7 cellular contexts compared by ENCODE assay signal in the genomic region with DNA sequence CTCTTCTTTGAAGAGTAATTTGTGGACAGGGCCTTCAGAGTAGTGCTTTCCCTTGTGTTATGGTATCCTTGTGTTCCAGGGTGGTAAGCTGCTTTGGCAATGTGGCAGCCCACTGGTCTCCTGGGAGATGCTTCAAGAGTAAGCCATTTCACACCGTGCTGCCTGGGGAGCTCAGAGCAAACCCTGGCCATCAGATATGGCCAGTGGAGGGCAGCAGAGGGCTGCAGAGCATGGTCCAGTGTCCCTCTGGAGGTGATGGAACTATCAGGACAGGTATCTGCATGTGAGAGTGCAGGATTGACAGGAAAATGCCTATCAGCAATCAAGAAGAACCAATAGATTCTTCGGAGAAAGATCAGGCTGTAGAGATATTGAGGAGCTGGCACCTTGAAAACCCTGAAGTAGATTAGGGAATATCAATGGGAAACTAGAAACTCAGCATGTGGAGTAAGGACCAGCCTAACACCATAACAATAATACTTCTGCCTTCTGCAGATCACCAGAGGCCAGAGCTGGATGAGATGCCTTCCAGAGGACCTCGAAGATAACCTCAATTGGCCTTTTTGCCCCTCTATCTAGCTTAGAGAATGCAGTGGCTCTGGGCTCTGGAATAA.
DNase-seq lines count a peak whose midpoint lies in the region; ATAC-seq and TF ChIP-seq lines count a peak whose summit lies in the region.

No MANE protein-coding gene starts in this region.

- intact Hi-C loops in MCF 10A (cut with micrococcal nuclease): loop anchor here (1.0 to 5.0 kb wide), 5 partner anchors 116 to 517 kb away; a partner anchor contains a TSS
- intact Hi-C loops in right lobe of liver (cut with DNase I): loop anchor here in 1 of 2 donors (5.0 kb wide), 1 partner anchor 118 kb away; no protein-coding TSS in a partner anchor

- H3K4me3 ChIP-seq in right lobe of liver: no peak overlapping the region

- H3K36me3 Mint-ChIP-seq in MCF 10A (ENCODE audit: insufficient read depth, unreplicated experiment): no peaks in the 10 kb centered on the region

- CTCF ChIA-PET in MCF 10A (lab: Yijun Ruan, JAX): interaction anchor here (0.6 to 6.4 kb wide), 59 partner anchors 8 to 1935 kb away, joined by 3 to 82 read pairs (median 4); no protein-coding TSS in a partner anchor

- H3K36me3 ChIP-seq in right lobe of liver: no peaks in the 10 kb centered on the region

- ATAC-seq in GM19395 (IDR thresholded peaks at IDR 0.05; ENCODE audit: unreplicated experiment) (peak; percentile 67), HG03354 (IDR thresholded peaks at IDR 0.05; ENCODE audit: poor library complexity, severe bottlenecking, unreplicated experiment) (peak; percentile 85), right lobe of liver (peak; percentile 100)

- no peak overlapping the region for H3K27ac ChIP-seq in right lobe of liver

- no peaks in the 10 kb centered on the region for H3K4me1 Mint-ChIP-seq in MCF 10A (ENCODE audit: insufficient read depth, unreplicated experiment)

- H3K9me3 ChIP-seq in right lobe of liver: no peaks in the 10 kb centered on the region

- no peaks in the 10 kb centered on the region for H3K4me1 ChIP-seq in right lobe of liver

- H3K9me3 Mint-ChIP-seq in MCF 10A (ENCODE audit: unreplicated experiment): no peaks in the 10 kb centered on the region

- H3K27me3 ChIP-seq in right lobe of liver: no peaks in the 10 kb centered on the region

- H3K27me3 Mint-ChIP-seq in MCF 10A (ENCODE audit: insufficient read depth, unreplicated experiment): peaks cover 47% of the 10 kb centered on the region

- no peak overlapping the region for H3K27ac Mint-ChIP-seq in MCF 10A (ENCODE audit: low read depth, unreplicated experiment)

- DNase-seq in ELF-1 (ENCODE audit: low read depth, low spot score) (peak; percentile 79), NCI-H446 treated with DMSO at 0.1 percent for 48 hours (lab: John Stamatoyannopoulos, UW) (peak; percentile 31), MCF 10A (ENCODE audit: unreplicated experiment) (peak; percentile 64), right lobe of liver (peak; percentile 67 to 78 (median 73))
- DNase-seq in stimulated activated naive CD4-positive, alpha-beta T cell treated with Interleukin-2 at 50 U/mL for 16 hours (lab: John Stamatoyannopoulos, UW): no peak

- peak; percentile 75 for TF ChIP-seq CTCF in MCF 10A (IDR thresholded peaks at IDR 0.05; ENCODE audit: unreplicated experiment)
- TF ChIP-seq CTCF in right lobe of liver (IDR thresholded peaks at IDR 0.05): peak; percentile 83 to 93 (median 88)

- no peak for TF ChIP-seq POLR2A in right lobe of liver (IDR thresholded peaks at IDR 0.05)

- no peak overlapping the region for H3K4me3 Mint-ChIP-seq in MCF 10A (ENCODE audit: unreplicated experiment)

- POLR2A ChIA-PET in MCF 10A (lab: Yijun Ruan, JAX): interaction anchor here (0.6 to 1.5 kb wide), 2 partner anchors 192 to 541 kb away, joined by 4 read pairs; no protein-coding TSS in a partner anchor

- no TSS peak for BruUV-seq in MCF 10A (replicated peaks; lab: Mats Ljungman, UMichigan)

- 8% methylated on average over 2 of the region's 3 CpGs for WGBS in right lobe of liver (ENCODE audit: insufficient coverage, low coverage, low lambda C conversion rate, missing lambda C conversion rate)
